8 cellular contexts compared by ENCODE assay signal in genomic region chr1:156571959-156572662, GRCh38. TPM values are rescaled to one million over a fixed set of nuclear protein-coding genes. Genes with fewer than 3 reads are reported as not detected.
DNase-seq lines count a peak whose midpoint lies in the region; ATAC-seq and TF ChIP-seq lines count a peak whose summit lies in the region.

Gene IQGAP3, minus strand, starts transcription at chr1:156572565. Its CDS starts 36 bp downstream, at chr1:156572529.

- no peak for TF ChIP-seq CTCF in A673 (conservative IDR thresholded peaks at IDR 0.05; ENCODE audit: low read depth, low read length)

- H3K4me1 ChIP-seq in A673 (ENCODE audit: insufficient read depth, low read length, poor library complexity, severe bottlenecking), result no peaks in the 10 kb centered on the region

- H3K4me3 Mint-ChIP-seq in effector memory CD8-positive, alpha-beta T cell, result peak within 1 kb of the TSS; percentile 68 to 73
- H3K4me3 Mint-ChIP-seq in memory B cell, result peak within 1 kb of the TSS; percentile 86

- DNase-seq in A673 (ENCODE audit: low spot score), result peak; percentile 86
- DNase-seq in HS-5 (ENCODE audit: low read depth), result peak; percentile 40
- peak; percentile 84 for DNase-seq in NOMO-1 treated with DMSO at 0.1 percent for 48 hours (lab: John Stamatoyannopoulos, UW; ENCODE audit: unreplicated experiment)
- DNase-seq in activated CD8-positive, alpha-beta memory T cell treated with anti-CD3 and anti-CD28 coated beads for 24 hours, result peak; percentile 81
- peak; percentile 52 to 61 (median 59) for DNase-seq in effector memory CD8-positive, alpha-beta T cell
- peak; percentile 72 for DNase-seq in memory B cell (ENCODE audit: low spot score in 2 of 2)
- peak; percentile 40 to 73 (median 62) for DNase-seq in stimulated activated CD4-positive, alpha-beta T cell treated with anti-CD3 and anti-CD28 coated beads, TNF-alpha, amount 100 ng/mL, for 24 hours (ENCODE audit: low read depth in 3 of 3)

- peaks cover 7 to 13% of the 10 kb centered on the region in 2 donors for H3K4me1 Mint-ChIP-seq in effector memory CD8-positive, alpha-beta T cell (ENCODE audit: low read depth in 2 of 2)
- H3K4me1 Mint-ChIP-seq in memory B cell, result peaks cover 8% of the 10 kb centered on the region

- H3K27me3 Mint-ChIP-seq in effector memory CD8-positive, alpha-beta T cell, result peaks cover 38 to 43% of the 10 kb centered on the region in 2 donors
- peaks cover 13% of the 10 kb centered on the region for H3K27me3 Mint-ChIP-seq in memory B cell

- POLR2A ChIA-PET in A673 (lab: Charles Lee; ENCODE audit: low non-redundant PET), result no interaction called here

- H3K27ac ChIP-seq in A673 (ENCODE audit: low read depth, low read length, poor library complexity, severe bottlenecking), result peak within 1 kb of the TSS; percentile 34

- H3K4me3 ChIP-seq in A673 (ENCODE audit: low read depth, low read length, poor library complexity, severe bottlenecking), result peak within 1 kb of the TSS; percentile 80

- H3K27ac Mint-ChIP-seq in effector memory CD8-positive, alpha-beta T cell, result peak within 1 kb of the TSS; percentile 15 to 75
- H3K27ac Mint-ChIP-seq in memory B cell, result peak within 1 kb of the TSS; percentile 40

- CTCF ChIA-PET in A673 (lab: Charles Lee), result no interaction called here

- no peaks in the 10 kb centered on the region for H3K9me3 ChIP-seq in A673 (ENCODE audit: low read depth, low read length, poor library complexity, severe bottlenecking)

- intact Hi-C loops in A673 (cut with micrococcal nuclease; ENCODE audit: unreplicated experiment), result loop anchor here (5.0 kb wide), 1 partner anchor 90 kb away; no protein-coding TSS in a partner anchor

- no peaks in the 10 kb centered on the region for H3K36me3 Mint-ChIP-seq in effector memory CD8-positive, alpha-beta T cell (ENCODE audit: insufficient read depth)
- H3K36me3 Mint-ChIP-seq in memory B cell, result peaks cover 1% of the 10 kb centered on the region

- peaks cover 13% of the 10 kb centered on the region for H3K36me3 ChIP-seq in A673 (ENCODE audit: insufficient read depth, low read length, poor library complexity, severe bottlenecking)

- TSS peak; percentile 79 for BruUV-seq in A673 (replicated peaks; lab: Mats Ljungman, UMichigan)

- peak; percentile 64 for ATAC-seq in GM19035 (IDR thresholded peaks at IDR 0.05; ENCODE audit: unreplicated experiment)
- ATAC-seq in effector memory CD8-positive, alpha-beta T cell (replicated peaks), result peak; percentile 96
- peak; percentile 99 for ATAC-seq in memory B cell (ENCODE audit: low read depth)

- no peaks in the 10 kb centered on the region for H3K9me3 Mint-ChIP-seq in effector memory CD8-positive, alpha-beta T cell
- no peaks in the 10 kb centered on the region for H3K9me3 Mint-ChIP-seq in memory B cell

- no peaks in the 10 kb centered on the region for H3K27me3 ChIP-seq in A673 (replicated peaks; ENCODE audit: insufficient read depth, low read depth, low read length, poor library complexity)

RNA-seq across cellular contexts. Expression of gene IQGAP3, which starts in this region (rescaled TPM):
- 35.3 and 37.5 TPM in 2 replicates for total RNA-seq in A673 (2021)

Comparison
In these comparisons a context has a peak if more than half of its experiments do, and no peak if none do; other contexts are left out.
1. Peak in every context shown above with its lines: DNase-seq, ATAC-seq, H3K4me3 ChIP-seq and H3K27ac ChIP-seq.